19 cellular contexts compared by ENCODE assay signal in genomic region chr21:24420694-24421093, GRCh38.
A peak's percentile ranks its signal among the peaks of the same experiment; 100 is the strongest.
DNase-seq lines count a peak whose midpoint lies in the region; ATAC-seq and TF ChIP-seq lines count a peak whose summit lies in the region.
"Had no signal": no experiment of that assay in that cellular context is flagged by ENCODE, and none has a peak within 500 bp of the region (broad histone marks: within the 10 kb centered on the region; RNA-seq: fewer than 3 reads in every experiment).

No MANE protein-coding gene starts in this region.

- no peak for TF ChIP-seq CTCF in psoas muscle (IDR thresholded peaks at IDR 0.05)

- WGBS in psoas muscle, 3 donors: 7 to 31% (median 13%) methylated on average over 1 of the region's 1 CpG

- H3K27me3 ChIP-seq in psoas muscle (ENCODE audit: insufficient read depth in 3 of 3, low read length in 2 of 3): no peaks in the 10 kb centered on the region
- H3K27me3 ChIP-seq: breast epithelium, left lung had no signal

- H3K36me3 ChIP-seq in psoas muscle (ENCODE audit: insufficient read depth in 1 of 2, low read depth in 1 of 2): no peaks in the 10 kb centered on the region
- H3K36me3 ChIP-seq: breast epithelium, left lung, thoracic aorta had no signal

- intact Hi-C loops in psoas muscle (cut with DNase I): no loop called here

- H3K4me1 ChIP-seq in psoas muscle: no peaks in the 10 kb centered on the region
- H3K4me1 ChIP-seq: breast epithelium, left lung had no signal

- peaks cover 17% of the 10 kb centered on the region for H3K9me3 ChIP-seq in psoas muscle

- peak; percentile 11 for DNase-seq in OCI-M1 (lab: John Stamatoyannopoulos, UW)
- no peak for DNase-seq in DMS79 treated with DMSO at 0.1 percent for 48 hours (lab: John Stamatoyannopoulos, UW)
- no peak for DNase-seq in dedifferentiated amniotic fluid mesenchymal stem cell (ENCODE audit: extremely low spot score)
- no peak for DNase-seq in psoas muscle
- DNase-seq: activated CD4-positive, alpha-beta T cell treated with anti-CD3 and anti-CD28 coated beads for 1 hour; effector CD4-positive, alpha-beta T cell; H9; Kasumi-1; left lung; natural killer cell; NCI-H187; NCI-H526 treated with DMSO at 0.1 percent for 48 hours; T-helper 2 cell had no signal

- no peak overlapping the region for H3K27ac ChIP-seq in psoas muscle
- H3K27ac ChIP-seq: breast epithelium, left lung, thoracic aorta had no signal

- H3K4me3 ChIP-seq in psoas muscle: no peak overlapping the region
- H3K4me3 ChIP-seq: breast epithelium, left lung, thoracic aorta had no signal

- ATAC-seq in GM18868 (IDR thresholded peaks at IDR 0.05; ENCODE audit: unreplicated experiment) (peak; percentile 70), GM21723 (IDR thresholded peaks at IDR 0.05; ENCODE audit: unreplicated experiment) (peak; percentile 66), HG03175 (IDR thresholded peaks at IDR 0.05; ENCODE audit: unreplicated experiment) (peak; percentile 80), HG03439 (IDR thresholded peaks at IDR 0.05; ENCODE audit: unreplicated experiment) (no peak), psoas muscle (no peak)
- ATAC-seq: left lung, natural killer cell had no signal

Comparison
In these comparisons a context has a peak if more than half of its experiments do, and no peak if none do; other contexts are left out.
1. ATAC-seq: peak in GM18868 (single experiment), GM21723 (single experiment) and HG03175 (single experiment); none in HG03439 (single experiment) and psoas muscle (0 of 4).